In the genomic region with DNA sequence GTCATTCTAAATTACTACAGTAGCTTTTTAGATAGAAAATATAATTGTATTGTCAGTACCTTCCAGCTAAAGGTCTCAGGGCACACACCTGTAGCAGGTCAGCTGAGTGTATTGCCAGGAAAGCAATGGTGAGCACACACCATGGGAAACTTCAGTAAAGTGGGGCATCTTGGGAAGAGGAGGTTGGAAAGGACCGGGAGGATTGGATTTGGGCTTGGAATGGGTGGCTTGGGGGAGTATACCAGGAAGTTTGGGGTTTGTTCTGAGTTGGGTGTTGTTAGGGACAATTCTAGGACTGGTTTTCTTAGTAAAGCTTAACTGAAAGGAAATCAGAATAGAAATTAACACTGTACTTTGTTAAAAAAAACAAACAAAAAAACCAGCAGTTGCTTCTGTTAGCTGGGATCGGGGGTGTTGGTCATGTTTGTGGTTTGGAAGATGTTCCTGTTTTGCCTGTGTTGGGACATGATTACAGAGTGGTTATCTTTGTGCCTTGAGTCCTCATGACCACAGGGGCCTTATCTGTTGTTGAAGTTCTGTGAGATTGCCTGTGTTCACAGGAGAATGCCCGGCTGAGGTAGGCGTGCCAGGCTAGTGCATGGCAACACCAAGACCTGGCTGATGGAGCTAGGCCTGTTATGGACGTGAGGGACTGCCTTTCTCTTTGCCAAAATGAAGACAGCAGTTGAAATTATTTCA, we compare ENCODE assay signal across 1 cellular context.
TF ChIP-seq lines count a peak whose summit lies in the region.

No MANE protein-coding gene starts in this region.

TF ChIP-seq in K562, 482 proteins besides CTCF, POLR2A, EP300 and RAD21 (continued from another document and continues in another):
- TF ChIP-seq CBX3 (IDR thresholded peaks at IDR 0.05; ENCODE audit: borderline replicate concordance in 1 of 2, low read length in 2 of 2) (peak in 1 of 2 experiments; percentile 76; a peak in 2 of 3 replicates), ZBTB1 (CRISPR knock-in tag; IDR thresholded peaks at IDR 0.05; ENCODE audit: borderline replicate concordance, low read depth) (peak; percentile 93), SMAD1 (IDR thresholded peaks at IDR 0.05; ENCODE audit: low read depth, low read length, partially characterized antibody) (peak; percentile 92), TARDBP (IDR thresholded peaks at IDR 0.05) (peak; percentile 88), HNRNPK (IDR thresholded peaks at IDR 0.05; ENCODE audit: low read depth, low read length, poor library complexity, severe bottlenecking) (no peak), ARID4B (CRISPR knock-in tag; IDR thresholded peaks at IDR 0.05) (no peak), DACH1 (IDR thresholded peaks at IDR 0.05; ENCODE audit: partially characterized antibody) (peak; percentile 49), TCF7 (IDR thresholded peaks at IDR 0.05; ENCODE audit: borderline replicate concordance) (peak; percentile 84; the same call in 1 of the 2 replicates), STAT5A (IDR thresholded peaks at IDR 0.05; ENCODE audit: borderline replicate concordance, low read length) (peak; percentile 97), NELFE (IDR thresholded peaks at IDR 0.05; ENCODE audit: insufficient read depth, insufficient read length) (no peak), NCOA1 (IDR thresholded peaks at IDR 0.05; ENCODE audit: low read depth) (peak; percentile 93), DPF2 (IDR thresholded peaks at IDR 0.05) (peak; percentile 100), BRD9 (IDR thresholded peaks at IDR 0.05; ENCODE audit: low read depth, partially characterized antibody) (peak; percentile 51), VEZF1 (CRISPR knock-in tag; IDR thresholded peaks at IDR 0.05) (peak; percentile 81), ZNF23 (CRISPR knock-in tag; IDR thresholded peaks at IDR 0.05) (no peak), SNAPC5 (CRISPR knock-in tag; IDR thresholded peaks at IDR 0.05) (no peak), RCOR1 (IDR thresholded peaks at IDR 0.05; ENCODE audit: borderline replicate concordance in 1 of 2, low read depth in 2 of 2, low read length in 2 of 2) (peak; percentile 88 to 99), EHMT2 (IDR thresholded peaks at IDR 0.05) (peak; percentile 55; the same call in 1 of the 2 replicates), GATA2 (CRISPR knock-in tag; IDR thresholded peaks at IDR 0.05) (peak; percentile 99), ZNF124 (CRISPR knock-in tag; IDR thresholded peaks at IDR 0.05) (no peak), E4F1 (CRISPR knock-in tag; IDR thresholded peaks at IDR 0.05; ENCODE audit: borderline replicate concordance) (no peak), NR2C1 (IDR thresholded peaks at IDR 0.05) (no peak), NR2C1 (tag; IDR thresholded peaks at IDR 0.05) (peak; percentile 43; the same call in 1 of the 2 replicates), ZEB2 (IDR thresholded peaks at IDR 0.05) (peak; percentile 89), TAF15 (IDR thresholded peaks at IDR 0.05; ENCODE audit: low read depth, low read length) (no peak), ZNF12 (CRISPR knock-in tag; IDR thresholded peaks at IDR 0.05) (no peak), SRSF7 (optimal IDR thresholded peaks at IDR 0.05; ENCODE audit: low read depth, low read length) (no peak), HDAC6 (IDR thresholded peaks at IDR 0.05; ENCODE audit: low read depth, low read length) (no peak), BHLHE40 (IDR thresholded peaks at IDR 0.05; ENCODE audit: low read length) (peak; percentile 89), GATAD2A (IDR thresholded peaks at IDR 0.05) (peak; percentile 98), MED1 (CRISPR knock-in tag; IDR thresholded peaks at IDR 0.05; ENCODE audit: borderline replicate concordance) (no peak), MECOM (CRISPR knock-in tag; IDR thresholded peaks at IDR 0.05) (peak; percentile 99), ELF2 (CRISPR knock-in tag; IDR thresholded peaks at IDR 0.05) (no peak)
- TF ChIP-seq, protein P1, sequence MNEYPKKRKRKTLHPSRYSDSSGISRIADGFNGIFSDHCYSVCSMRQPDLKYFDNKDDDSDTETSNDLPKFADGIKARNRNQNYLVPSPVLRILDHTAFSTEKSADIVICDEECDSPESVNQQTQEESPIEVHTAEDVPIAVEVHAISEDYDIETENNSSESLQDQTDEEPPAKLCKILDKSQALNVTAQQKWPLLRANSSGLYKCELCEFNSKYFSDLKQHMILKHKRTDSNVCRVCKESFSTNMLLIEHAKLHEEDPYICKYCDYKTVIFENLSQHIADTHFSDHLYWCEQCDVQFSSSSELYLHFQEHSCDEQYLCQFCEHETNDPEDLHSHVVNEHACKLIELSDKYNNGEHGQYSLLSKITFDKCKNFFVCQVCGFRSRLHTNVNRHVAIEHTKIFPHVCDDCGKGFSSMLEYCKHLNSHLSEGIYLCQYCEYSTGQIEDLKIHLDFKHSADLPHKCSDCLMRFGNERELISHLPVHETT (CRISPR knock-in tag; conservative IDR thresholded peaks at IDR 0.05 in 1 of 2, IDR thresholded peaks at IDR 0.05 in 1 of 2) = peak in 1 of 2 experiments; percentile 84; a peak in 2 of 4 replicates
- TF ChIP-seq, protein P2, sequence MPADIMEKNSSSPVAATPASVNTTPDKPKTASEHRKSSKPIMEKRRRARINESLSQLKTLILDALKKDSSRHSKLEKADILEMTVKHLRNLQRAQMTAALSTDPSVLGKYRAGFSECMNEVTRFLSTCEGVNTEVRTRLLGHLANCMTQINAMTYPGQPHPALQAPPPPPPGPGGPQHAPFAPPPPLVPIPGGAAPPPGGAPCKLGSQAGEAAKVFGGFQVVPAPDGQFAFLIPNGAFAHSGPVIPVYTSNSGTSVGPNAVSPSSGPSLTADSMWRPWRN (IDR thresholded peaks at IDR 0.05; ENCODE audit: low read depth) = peak; percentile 99
- TF ChIP-seq, protein P3, sequence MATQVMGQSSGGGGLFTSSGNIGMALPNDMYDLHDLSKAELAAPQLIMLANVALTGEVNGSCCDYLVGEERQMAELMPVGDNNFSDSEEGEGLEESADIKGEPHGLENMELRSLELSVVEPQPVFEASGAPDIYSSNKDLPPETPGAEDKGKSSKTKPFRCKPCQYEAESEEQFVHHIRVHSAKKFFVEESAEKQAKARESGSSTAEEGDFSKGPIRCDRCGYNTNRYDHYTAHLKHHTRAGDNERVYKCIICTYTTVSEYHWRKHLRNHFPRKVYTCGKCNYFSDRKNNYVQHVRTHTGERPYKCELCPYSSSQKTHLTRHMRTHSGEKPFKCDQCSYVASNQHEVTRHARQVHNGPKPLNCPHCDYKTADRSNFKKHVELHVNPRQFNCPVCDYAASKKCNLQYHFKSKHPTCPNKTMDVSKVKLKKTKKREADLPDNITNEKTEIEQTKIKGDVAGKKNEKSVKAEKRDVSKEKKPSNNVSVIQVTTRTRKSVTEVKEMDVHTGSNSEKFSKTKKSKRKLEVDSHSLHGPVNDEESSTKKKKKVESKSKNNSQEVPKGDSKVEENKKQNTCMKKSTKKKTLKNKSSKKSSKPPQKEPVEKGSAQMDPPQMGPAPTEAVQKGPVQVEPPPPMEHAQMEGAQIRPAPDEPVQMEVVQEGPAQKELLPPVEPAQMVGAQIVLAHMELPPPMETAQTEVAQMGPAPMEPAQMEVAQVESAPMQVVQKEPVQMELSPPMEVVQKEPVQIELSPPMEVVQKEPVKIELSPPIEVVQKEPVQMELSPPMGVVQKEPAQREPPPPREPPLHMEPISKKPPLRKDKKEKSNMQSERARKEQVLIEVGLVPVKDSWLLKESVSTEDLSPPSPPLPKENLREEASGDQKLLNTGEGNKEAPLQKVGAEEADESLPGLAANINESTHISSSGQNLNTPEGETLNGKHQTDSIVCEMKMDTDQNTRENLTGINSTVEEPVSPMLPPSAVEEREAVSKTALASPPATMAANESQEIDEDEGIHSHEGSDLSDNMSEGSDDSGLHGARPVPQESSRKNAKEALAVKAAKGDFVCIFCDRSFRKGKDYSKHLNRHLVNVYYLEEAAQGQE (CRISPR knock-in tag; IDR thresholded peaks at IDR 0.05; ENCODE audit: low read depth) = no peak
- TF ChIP-seq, protein P4, sequence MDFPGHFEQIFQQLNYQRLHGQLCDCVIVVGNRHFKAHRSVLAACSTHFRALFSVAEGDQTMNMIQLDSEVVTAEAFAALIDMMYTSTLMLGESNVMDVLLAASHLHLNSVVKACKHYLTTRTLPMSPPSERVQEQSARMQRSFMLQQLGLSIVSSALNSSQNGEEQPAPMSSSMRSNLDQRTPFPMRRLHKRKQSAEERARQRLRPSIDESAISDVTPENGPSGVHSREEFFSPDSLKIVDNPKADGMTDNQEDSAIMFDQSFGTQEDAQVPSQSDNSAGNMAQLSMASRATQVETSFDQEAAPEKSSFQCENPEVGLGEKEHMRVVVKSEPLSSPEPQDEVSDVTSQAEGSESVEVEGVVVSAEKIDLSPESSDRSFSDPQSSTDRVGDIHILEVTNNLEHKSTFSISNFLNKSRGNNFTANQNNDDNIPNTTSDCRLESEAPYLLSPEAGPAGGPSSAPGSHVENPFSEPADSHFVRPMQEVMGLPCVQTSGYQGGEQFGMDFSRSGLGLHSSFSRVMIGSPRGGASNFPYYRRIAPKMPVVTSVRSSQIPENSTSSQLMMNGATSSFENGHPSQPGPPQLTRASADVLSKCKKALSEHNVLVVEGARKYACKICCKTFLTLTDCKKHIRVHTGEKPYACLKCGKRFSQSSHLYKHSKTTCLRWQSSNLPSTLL (IDR thresholded peaks at IDR 0.05) = no peak
- TF ChIP-seq, protein P5, sequence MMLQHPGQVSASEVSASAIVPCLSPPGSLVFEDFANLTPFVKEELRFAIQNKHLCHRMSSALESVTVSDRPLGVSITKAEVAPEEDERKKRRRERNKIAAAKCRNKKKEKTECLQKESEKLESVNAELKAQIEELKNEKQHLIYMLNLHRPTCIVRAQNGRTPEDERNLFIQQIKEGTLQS (IDR thresholded peaks at IDR 0.05) = peak; percentile 74
- TF ChIP-seq, protein P5 (CRISPR knock-in tag; conservative IDR thresholded peaks at IDR 0.05) = no peak
- TF ChIP-seq, protein P6, sequence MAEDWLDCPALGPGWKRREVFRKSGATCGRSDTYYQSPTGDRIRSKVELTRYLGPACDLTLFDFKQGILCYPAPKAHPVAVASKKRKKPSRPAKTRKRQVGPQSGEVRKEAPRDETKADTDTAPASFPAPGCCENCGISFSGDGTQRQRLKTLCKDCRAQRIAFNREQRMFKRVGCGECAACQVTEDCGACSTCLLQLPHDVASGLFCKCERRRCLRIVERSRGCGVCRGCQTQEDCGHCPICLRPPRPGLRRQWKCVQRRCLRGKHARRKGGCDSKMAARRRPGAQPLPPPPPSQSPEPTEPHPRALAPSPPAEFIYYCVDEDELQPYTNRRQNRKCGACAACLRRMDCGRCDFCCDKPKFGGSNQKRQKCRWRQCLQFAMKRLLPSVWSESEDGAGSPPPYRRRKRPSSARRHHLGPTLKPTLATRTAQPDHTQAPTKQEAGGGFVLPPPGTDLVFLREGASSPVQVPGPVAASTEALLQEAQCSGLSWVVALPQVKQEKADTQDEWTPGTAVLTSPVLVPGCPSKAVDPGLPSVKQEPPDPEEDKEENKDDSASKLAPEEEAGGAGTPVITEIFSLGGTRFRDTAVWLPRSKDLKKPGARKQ (CRISPR knock-in tag; IDR thresholded peaks at IDR 0.05) = no peak
